In the genomic region with DNA sequence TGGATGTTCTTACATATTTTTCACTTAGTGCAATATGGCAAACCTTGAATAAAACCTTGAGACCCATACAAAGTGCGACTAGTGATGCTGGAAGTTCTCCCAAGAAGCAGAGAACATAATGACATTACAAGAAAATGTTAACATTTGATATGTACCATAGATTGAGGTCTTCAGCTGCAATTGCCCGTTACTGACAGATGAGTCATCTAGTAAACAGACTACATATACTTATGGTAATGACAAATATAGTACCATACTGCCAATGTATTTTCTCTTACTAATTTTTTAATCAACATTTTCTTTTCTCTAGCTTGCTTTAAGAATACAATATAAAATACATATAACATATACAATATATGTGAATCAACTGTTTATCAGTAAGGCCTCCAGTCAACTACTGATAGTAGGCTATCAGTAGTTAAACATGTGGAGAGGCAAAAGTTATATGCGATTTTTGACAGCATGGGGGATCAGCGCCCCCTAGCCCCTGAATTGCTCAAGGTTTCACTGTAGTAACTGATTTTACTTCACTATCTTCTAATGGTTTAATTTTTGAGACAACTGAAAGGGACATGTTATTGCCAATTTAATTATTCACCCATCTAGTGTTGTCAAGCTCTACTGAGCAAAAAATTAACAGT, we compare ENCODE assay signal across 15 cellular contexts.
A peak's percentile ranks its signal among the peaks of the same experiment; 100 is the strongest.
DNase-seq lines count a peak whose midpoint lies in the region; ATAC-seq and TF ChIP-seq lines count a peak whose summit lies in the region.
"Had no signal": no experiment of that assay in that cellular context is flagged by ENCODE, and none has a peak within 500 bp of the region (broad histone marks: within the 10 kb centered on the region; RNA-seq: fewer than 3 reads in every experiment).

No MANE protein-coding gene starts in this region.

- no peak overlapping the region for H3K4me3 Mint-ChIP-seq in H9
- H3K4me3 Mint-ChIP-seq: CD8-positive, alpha-beta memory T cell; immature natural killer cell had no signal

- TF ChIP-seq CTCF in H9 (conservative IDR thresholded peaks at IDR 0.05) (peak; percentile 82), fibroblast of mammary gland (conservative IDR thresholded peaks at IDR 0.05; ENCODE audit: control insufficient read depth, insufficient read depth, low read depth, low read length) (peak; percentile 3), sigmoid colon (IDR thresholded peaks at IDR 0.05) (no peak)

- no peak overlapping the region for H4K5ac ChIP-seq in H9 (ENCODE audit: insufficient read length, low read depth, low read length)

- no peak overlapping the region for H2BK120ac ChIP-seq in H9 (ENCODE audit: low read depth, low read length, poor library complexity, severe bottlenecking)

- H3K4ac ChIP-seq in H9 (ENCODE audit: low read depth, low read length): no peak overlapping the region

- H4K20me1 ChIP-seq in H9 (ENCODE audit: control insufficient read depth, insufficient read depth, insufficient read length): no peaks in the 10 kb centered on the region

- no peak overlapping the region for H2BK12ac ChIP-seq in H9 (ENCODE audit: insufficient read length, low read depth, low read length)

- H3K9me3 Mint-ChIP-seq in H9: no peaks in the 10 kb centered on the region

- H3K4me1 ChIP-seq in H9 (ENCODE audit: insufficient read depth, low read length) (no peaks in the 10 kb centered on the region), SJCRH30 (no peaks in the 10 kb centered on the region), sigmoid colon (no peaks in the 10 kb centered on the region)
- H3K4me1 ChIP-seq: spleen had no signal

- no peak overlapping the region for H2BK5ac ChIP-seq in H9 (ENCODE audit: insufficient read length, low read length)

- no peak overlapping the region for H2AK5ac ChIP-seq in H9 (ENCODE audit: insufficient read length, low read length)

- DNase-seq in D341Med (ENCODE audit: low spot score) (peak; percentile 12), H9 (peak; percentile 33), SJCRH30 (peak; percentile 10 to 29), fibroblast of mammary gland (ENCODE audit: low read depth) (no peak), sigmoid colon (no peak)
- DNase-seq: activated T-cell treated with anti-CD3 and anti-CD28 coated beads, Interleukin-2, amount 50 U/mL, for 1 hour; caudate nucleus; CD8-positive, alpha-beta memory T cell; immature natural killer cell; NCI-H1436; spleen had no signal

- H3K9me3 ChIP-seq in H9 (ENCODE audit: control insufficient read depth, low read depth, low read length): no peaks in the 10 kb centered on the region
- H3K9me3 ChIP-seq in SJCRH30 (replicated peaks): no peaks in the 10 kb centered on the region
- H3K9me3 ChIP-seq in sigmoid colon: no peaks in the 10 kb centered on the region

- no peak overlapping the region for H4K91ac ChIP-seq in H9 (ENCODE audit: insufficient read length, low read depth, low read length)

- H3K9ac ChIP-seq in H9 (ENCODE audit: extremely low read depth, insufficient read length, low read length): no peak overlapping the region

- no peak overlapping the region for H3K18ac ChIP-seq in H9 (ENCODE audit: insufficient read length, low read depth, low read length)

- WGBS in H9 (ENCODE audit: extremely low coverage, insufficient read length, low lambda C conversion rate): no CpG with 5 or more reads among the region's 4 CpGs
- 36 to 51% methylated on average over 4 of the region's 4 CpGs for WGBS in sigmoid colon, 2 donors

- H3K79me1 ChIP-seq in H9 (ENCODE audit: insufficient read depth, low read depth, low read length, poor library complexity, severe bottlenecking): no peaks in the 10 kb centered on the region

- ATAC-seq in HG02588 (IDR thresholded peaks at IDR 0.05; ENCODE audit: unreplicated experiment) (no peak), GM18861 (IDR thresholded peaks at IDR 0.05; ENCODE audit: unreplicated experiment) (no peak), GM18517 (IDR thresholded peaks at IDR 0.05; ENCODE audit: unreplicated experiment) (no peak)

- no peaks in the 10 kb centered on the region for H3K36me3 ChIP-seq in SJCRH30
- no peaks in the 10 kb centered on the region for H3K36me3 ChIP-seq in sigmoid colon
- H3K36me3 ChIP-seq: spleen had no signal

- H3T11ph ChIP-seq in H9 (ENCODE audit: low read length): no peak overlapping the region

- no peaks in the 10 kb centered on the region; a peak in 1 of 7 replicates for H3K36me3 Mint-ChIP-seq in H9 (ENCODE audit: insufficient read depth in 1 of 3, low read depth in 3 of 3)
- H3K36me3 Mint-ChIP-seq: CD8-positive, alpha-beta memory T cell; immature natural killer cell had no signal

- H3K23me2 ChIP-seq in H9 (ENCODE audit: insufficient read length, low read depth, low read length, poor library complexity, severe bottlenecking): no peaks in the 10 kb centered on the region

- no peak overlapping the region for H2AFZ ChIP-seq in H9 (ENCODE audit: low read length)

- H3K23ac ChIP-seq in H9 (ENCODE audit: insufficient read length, low read depth, low read length): no peak overlapping the region

- H2BK15ac ChIP-seq in H9 (ENCODE audit: low read depth, low read length): no peak overlapping the region

- no peak overlapping the region for H3K27ac ChIP-seq in H9 (ENCODE audit: insufficient read length, low read depth, low read length)
- no peak overlapping the region for H3K27ac ChIP-seq in SJCRH30
- H3K27ac ChIP-seq in sigmoid colon: no peak overlapping the region
- H3K27ac ChIP-seq: HL-60, spleen had no signal

- intact Hi-C loops in sigmoid colon (cut with DNase I): no loop called here

- H3K4me1 Mint-ChIP-seq in H9: no peaks in the 10 kb centered on the region
- H3K4me1 Mint-ChIP-seq: CD8-positive, alpha-beta memory T cell; immature natural killer cell had no signal

- no peaks in the 10 kb centered on the region for H3K27me3 Mint-ChIP-seq in H9 (ENCODE audit: low read depth)
- H3K27me3 Mint-ChIP-seq: CD8-positive, alpha-beta memory T cell had no signal

- H3K56ac ChIP-seq in H9 (ENCODE audit: insufficient read length, low read depth, low read length): no peak overlapping the region

- H3K4me3 ChIP-seq in SJCRH30: no peak overlapping the region
- H3K4me3 ChIP-seq in fibroblast of mammary gland (ENCODE audit: control insufficient read depth, low read depth, low read length): no peak overlapping the region
- H3K4me3 ChIP-seq in sigmoid colon: no peak overlapping the region
- H3K4me3 ChIP-seq: spleen had no signal

- H2BK20ac ChIP-seq in H9 (ENCODE audit: low read depth, low read length, poor library complexity, severe bottlenecking): no peak overlapping the region

- no peak overlapping the region for H3K27ac Mint-ChIP-seq in H9
- H3K27ac Mint-ChIP-seq: CD8-positive, alpha-beta memory T cell; immature natural killer cell had no signal

- H3K27me3 ChIP-seq in H9 (ENCODE audit: insufficient read depth, low read length) (no peaks in the 10 kb centered on the region), SJCRH30 (no peaks in the 10 kb centered on the region), sigmoid colon (no peaks in the 10 kb centered on the region)
- H3K27me3 ChIP-seq: spleen had no signal

- no peak overlapping the region for H4K8ac ChIP-seq in H9 (replicated peaks; ENCODE audit: insufficient read length, low read depth, low read length)

- H3K79me2 ChIP-seq in H9 (ENCODE audit: insufficient read depth, low read length): 0 out of 2 replicates have a peak, but pooled peaks cover 1% of the 10 kb centered on the region

- H3K4me2 ChIP-seq in H9 (ENCODE audit: insufficient read depth, insufficient read length, low read length): no peak overlapping the region

- no peak for TF ChIP-seq POLR2A in sigmoid colon (IDR thresholded peaks at IDR 0.05)

- no peak overlapping the region for H3K14ac ChIP-seq in H9 (ENCODE audit: insufficient read depth, low read length)

- no peak for TF ChIP-seq EP300 in sigmoid colon (IDR thresholded peaks at IDR 0.05)

Comparison
In these comparisons a context has a peak if more than half of its experiments do, and no peak if none do; other contexts are left out.
1. DNase-seq: peak in D341Med (single experiment), H9 (single experiment) and SJCRH30 (2 of 2); none in fibroblast of mammary gland (single experiment) and sigmoid colon (single experiment).
2. CTCF ChIP-seq: peak in H9 (single experiment) and fibroblast of mammary gland (single experiment); none in sigmoid colon (0 of 4).